17 cellular contexts compared by ENCODE assay signal in the genomic region with DNA sequence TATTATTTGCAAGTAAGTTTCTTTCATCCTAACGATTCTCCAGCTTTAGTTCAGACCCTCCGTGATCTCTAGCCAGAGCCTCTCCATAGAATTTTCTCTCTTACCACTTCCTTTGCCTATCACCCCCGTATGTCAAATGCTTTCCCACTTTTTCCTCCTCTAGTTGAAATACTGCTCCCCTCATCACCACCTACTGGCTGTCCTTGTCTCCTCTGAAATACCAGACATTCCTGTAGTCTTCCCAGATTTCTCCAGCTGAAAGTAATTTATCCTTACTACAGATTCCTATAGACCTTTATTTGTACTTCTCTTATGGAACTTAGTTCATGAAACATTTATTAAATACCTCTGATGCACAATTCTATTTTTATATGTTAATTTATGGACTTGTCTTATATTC. TPM values are rescaled to one million over a fixed set of nuclear protein-coding genes. Genes with fewer than 3 reads are reported as not detected.
DNase-seq lines count a peak whose midpoint lies in the region; ATAC-seq, FAIRE-seq and TF ChIP-seq lines count a peak whose summit lies in the region.
"Had no signal": no experiment of that assay in that cellular context is flagged by ENCODE, and none has a peak within 500 bp of the region (broad histone marks: within the 10 kb centered on the region; RNA-seq: fewer than 3 reads in every experiment).

No MANE protein-coding gene starts in this region.

- no peaks in the 10 kb centered on the region for H3K23me2 ChIP-seq in H9 (ENCODE audit: insufficient read length, low read depth, low read length, poor library complexity, severe bottlenecking)

- H3K9me3 ChIP-seq in A549 (no peaks in the 10 kb centered on the region), H9 (ENCODE audit: control insufficient read depth, low read depth, low read length) (no peaks in the 10 kb centered on the region)
- H3K9me3 ChIP-seq: ovary had no signal

- H3K4me3 ChIP-seq in A549 (no peak overlapping the region), brain microvascular endothelial cell (ENCODE audit: low read depth, low read length) (no peak overlapping the region)
- H3K4me3 ChIP-seq: coronary artery, ovary had no signal

- H4K20me1 ChIP-seq in H9 (ENCODE audit: control insufficient read depth, insufficient read depth, insufficient read length): no peaks in the 10 kb centered on the region

- H3T11ph ChIP-seq in H9 (ENCODE audit: low read length): no peak overlapping the region

- H3K36me3 Mint-ChIP-seq in H9 (ENCODE audit: insufficient read depth in 1 of 3, low read depth in 3 of 3): peaks cover 0 to 1% (median 0%) of the 10 kb centered on the region in 3 experiments; a peak in 1 of 7 replicates

- no peak overlapping the region for H2BK20ac ChIP-seq in H9 (ENCODE audit: low read depth, low read length, poor library complexity, severe bottlenecking)

- H3K27me3 ChIP-seq in H9 (ENCODE audit: insufficient read depth, low read length) (no peaks in the 10 kb centered on the region), brain microvascular endothelial cell (replicated peaks) (no peaks in the 10 kb centered on the region)
- H3K27me3 ChIP-seq: ovary had no signal

- in situ Hi-C loops in brain microvascular endothelial cell (cut with HindIII; ENCODE audit: low pct_ligation_motif_present, low sequenced_read_pairs): no loop called here

- peak overlapping the region in 1 of 2 experiments; percentile 62; a peak in 3 of 6 replicates for H3K27ac ChIP-seq in A549
- no peak overlapping the region for H3K27ac ChIP-seq in H9 (ENCODE audit: insufficient read length, low read depth, low read length)
- H3K27ac ChIP-seq in brain microvascular endothelial cell: no peak overlapping the region
- H3K27ac ChIP-seq: coronary artery, ovary had no signal

- POLR2A ChIA-PET in A549 (lab: Yijun Ruan, JAX): interaction anchor here (3.5 kb wide), 1 partner anchor 90 kb away, joined by 21 read pairs; a partner anchor contains a TSS

- no peak overlapping the region for H4K91ac ChIP-seq in H9 (ENCODE audit: insufficient read length, low read depth, low read length)

- peaks cover 26% of the 10 kb centered on the region for H3K4me1 ChIP-seq in A549
- no peaks in the 10 kb centered on the region for H3K4me1 ChIP-seq in H9 (ENCODE audit: insufficient read depth, low read length)

- no peak overlapping the region for H3K56ac ChIP-seq in H9 (ENCODE audit: insufficient read length, low read depth, low read length)

- no peak overlapping the region for H2BK12ac ChIP-seq in H9 (ENCODE audit: insufficient read length, low read depth, low read length)

- no peak overlapping the region for H2AK5ac ChIP-seq in H9 (ENCODE audit: insufficient read length, low read length)

- peak in 1 of 2 experiments; percentile 22; a peak in 2 of 5 replicates for TF ChIP-seq RAD21 in A549 (conservative IDR thresholded peaks at IDR 0.05 in 1 of 2, IDR thresholded peaks at IDR 0.05 in 1 of 2)

- intact Hi-C loops in Right ventricle myocardium inferior (cut with DNase I): loop anchor here (10.0 kb wide), 1 partner anchor 224 kb away; no protein-coding TSS in a partner anchor

- no peaks in the 10 kb centered on the region for H3K36me3 ChIP-seq in brain microvascular endothelial cell (replicated peaks)
- H3K36me3 ChIP-seq: ovary had no signal

- H3K23ac ChIP-seq in H9 (ENCODE audit: insufficient read length, low read depth, low read length): no peak overlapping the region

- no peak for FAIRE-seq in A549 (lab: Jason Lieb, UNC)
- FAIRE-seq: frontal cortex had no signal

- H3K4ac ChIP-seq in H9 (ENCODE audit: low read depth, low read length): no peak overlapping the region

- no peak overlapping the region for H3K14ac ChIP-seq in H9 (ENCODE audit: insufficient read depth, low read length)

- 75% methylated on average over 3 of the region's 3 CpGs for WGBS in A549 (ENCODE audit: missing lambda C conversion rate)
- WGBS in H9 (ENCODE audit: extremely low coverage, insufficient read length, low lambda C conversion rate): no CpG with 5 or more reads among the region's 3 CpGs

- ATAC-seq in A549: no peak
- no peak for ATAC-seq in Right ventricle myocardium inferior
- ATAC-seq: left lobe of liver had no signal

- no peak overlapping the region for H2AFZ ChIP-seq in H9 (ENCODE audit: low read length)

- TF ChIP-seq EP300 in A549 (IDR thresholded peaks at IDR 0.05): no peak

- no peak overlapping the region for H2BK15ac ChIP-seq in H9 (ENCODE audit: low read depth, low read length)

- DNase-seq in A549 (ENCODE audit: low read depth in 1 of 2, low spot score in 1 of 2) (no peak), H9 (no peak), brain microvascular endothelial cell (no peak), islet precursor cell (peak; percentile 60), ureter (ENCODE audit: low spot score) (no peak), NCI-H2171 (lab: John Stamatoyannopoulos, UW) (no peak), Right ventricle myocardium inferior (ENCODE audit: missing footprints) (no peak), GM19238 (ENCODE audit: insufficient read length, low spot score) (no peak)
- DNase-seq: activated naive CD4-positive, alpha-beta T cell treated with anti-CD3 and anti-CD28 coated beads, Interleukin-2, amount 50 U/mL, for 16 hours; NCI-H1436 treated with DMSO at 0.1 percent for 48 hours; ovary; SHP77 treated with DMSO at 0.1 percent for 48 hours had no signal

- no peaks in the 10 kb centered on the region for H3K27me3 Mint-ChIP-seq in H9 (ENCODE audit: low read depth)
- H3K27me3 Mint-ChIP-seq: IgD-negative memory B cell, type B pancreatic cell had no signal

- no peaks in the 10 kb centered on the region for H3K79me2 ChIP-seq in H9 (ENCODE audit: insufficient read depth, low read length)

- no peak overlapping the region for H4K8ac ChIP-seq in H9 (replicated peaks; ENCODE audit: insufficient read length, low read depth, low read length)

- no peak overlapping the region for H2BK120ac ChIP-seq in H9 (ENCODE audit: low read depth, low read length, poor library complexity, severe bottlenecking)

- no peaks in the 10 kb centered on the region for H3K9me3 Mint-ChIP-seq in H9
- H3K9me3 Mint-ChIP-seq: IgD-negative memory B cell, type B pancreatic cell had no signal

- H3K4me3 Mint-ChIP-seq in H9: no peak overlapping the region
- H3K4me3 Mint-ChIP-seq: IgD-negative memory B cell, type B pancreatic cell had no signal

- CTCF ChIA-PET in A549 (lab: Yijun Ruan, JAX): interaction anchor here (0.7 to 22.4 kb wide), 16 partner anchors 10 to 151 kb away, joined by 3 to 321 read pairs (median 4); a partner anchor contains a TSS

- H2BK5ac ChIP-seq in H9 (ENCODE audit: insufficient read length, low read length): no peak overlapping the region

- H3K4me1 Mint-ChIP-seq in H9: peaks cover 25 to 30% of the 10 kb centered on the region in 2 experiments

- H3K79me1 ChIP-seq in H9 (ENCODE audit: insufficient read depth, low read depth, low read length, poor library complexity, severe bottlenecking): no peaks in the 10 kb centered on the region

- H3K27ac Mint-ChIP-seq in H9: peak overlapping the region; percentile 3 to 7 (median 4); a peak in 4 of 7 replicates
- H3K27ac Mint-ChIP-seq: IgD-negative memory B cell, type B pancreatic cell had no signal

- peak overlapping the region; percentile 49 for H3K4me2 ChIP-seq in A549
- no peak overlapping the region for H3K4me2 ChIP-seq in H9 (ENCODE audit: insufficient read depth, insufficient read length, low read length)

- no peak overlapping the region for H3K18ac ChIP-seq in H9 (ENCODE audit: insufficient read length, low read depth, low read length)

- TF ChIP-seq POLR2A in A549 (IDR thresholded peaks at IDR 0.05; ENCODE audit: low read length): no peak

- no peak overlapping the region for H3K9ac ChIP-seq in H9 (ENCODE audit: extremely low read depth, insufficient read length, low read length)

- TF ChIP-seq CTCF in A549 (IDR thresholded peaks at IDR 0.05): no peak
- TF ChIP-seq CTCF in H9 (conservative IDR thresholded peaks at IDR 0.05): peak; percentile 45; the same call in 1 of the 3 replicates
- TF ChIP-seq CTCF in brain microvascular endothelial cell (IDR thresholded peaks at IDR 0.05; ENCODE audit: low read depth, low read length, missing control alignments): peak; percentile 42

- H4K5ac ChIP-seq in H9 (ENCODE audit: insufficient read length, low read depth, low read length): no peak overlapping the region

TF ChIP-seq in A549, 52 proteins besides CTCF, POLR2A, EP300 and RAD21 (continues in another document):
- TF ChIP-seq FOXS1 (CRISPR knock-in tag; IDR thresholded peaks at IDR 0.05) (no peak), RNF2 (IDR thresholded peaks at IDR 0.05; ENCODE audit: borderline replicate concordance, low read depth) (no peak), BHLHE40 (IDR thresholded peaks at IDR 0.05; ENCODE audit: low read depth, low read length) (no peak), JUNB (IDR thresholded peaks at IDR 0.05) (no peak), TFCP2L1 (CRISPR knock-in tag; IDR thresholded peaks at IDR 0.05) (no peak), NR3C1 (IDR thresholded peaks at IDR 0.05) (no peak), HOXB5 (CRISPR knock-in tag; IDR thresholded peaks at IDR 0.05) (no peak)
- TF ChIP-seq, protein P1, sequence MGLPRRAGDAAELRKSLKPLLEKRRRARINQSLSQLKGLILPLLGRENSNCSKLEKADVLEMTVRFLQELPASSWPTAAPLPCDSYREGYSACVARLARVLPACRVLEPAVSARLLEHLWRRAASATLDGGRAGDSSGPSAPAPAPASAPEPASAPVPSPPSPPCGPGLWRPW (IDR thresholded peaks at IDR 0.05): no peak
- TF ChIP-seq, protein P2, sequence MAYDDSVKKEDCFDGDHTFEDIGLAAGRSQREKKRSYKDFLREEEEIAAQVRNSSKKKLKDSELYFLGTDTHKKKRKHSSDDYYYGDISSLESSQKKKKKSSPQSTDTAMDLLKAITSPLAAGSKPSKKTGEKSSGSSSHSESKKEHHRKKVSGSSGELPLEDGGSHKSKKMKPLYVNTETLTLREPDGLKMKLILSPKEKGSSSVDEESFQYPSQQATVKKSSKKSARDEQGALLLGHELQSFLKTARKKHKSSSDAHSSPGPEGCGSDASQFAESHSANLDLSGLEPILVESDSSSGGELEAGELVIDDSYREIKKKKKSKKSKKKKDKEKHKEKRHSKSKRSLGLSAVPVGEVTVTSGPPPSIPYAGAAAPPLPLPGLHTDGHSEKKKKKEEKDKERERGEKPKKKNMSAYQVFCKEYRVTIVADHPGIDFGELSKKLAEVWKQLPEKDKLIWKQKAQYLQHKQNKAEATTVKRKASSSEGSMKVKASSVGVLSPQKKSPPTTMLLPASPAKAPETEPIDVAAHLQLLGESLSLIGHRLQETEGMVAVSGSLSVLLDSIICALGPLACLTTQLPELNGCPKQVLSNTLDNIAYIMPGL (CRISPR knock-in tag; IDR thresholded peaks at IDR 0.05; ENCODE audit: borderline replicate concordance): no peak

RNA-seq across cellular contexts. Expression of a gene that starts 36.0 kb away (rescaled TPM):
- polyA plus RNA-seq in A549 (2011; rRNA removed) (6.2 and 9.0 TPM in 2 replicates), A549 (2017; fragmentation: RNase III; extraction: RNeasy Plus Mini Kit Qiagen cat#74134 plus additional on column Dnase treatment) (13.5 to 16.9 TPM (median 16.0 TPM) in 3 replicates)
- polyA plus RNA-seq in A549 (2012; cell fraction: cytosol; rRNA removed): 7.2 and 8.3 TPM in 2 replicates
- polyA plus RNA-seq in A549 (2012; cell fraction: nucleus; rRNA removed): 4.5 and 6.9 TPM in 2 replicates
- polyA minus RNA-seq in A549 (2011; rRNA and poly(A)+ RNA removed): 7.5 and 7.9 TPM in 2 replicates
- total RNA-seq in H9 (2021) (9.7 and 10.0 TPM in 2 replicates), ureter (16.3 TPM), Right ventricle myocardium inferior (8.9 TPM)
